Comparison of ENCODE assay signal across 18 cellular contexts in genomic region chr15:29097168-29097567, GRCh38.
"Had no signal": no experiment of that assay in that cellular context is flagged by ENCODE, and none has a peak within 500 bp of the region (broad histone marks: within the 10 kb centered on the region; RNA-seq: fewer than 3 reads in every experiment).

No MANE protein-coding gene starts in this region.

- H3K27me3 Mint-ChIP-seq: naive thymus-derived CD4-positive, alpha-beta T cell; progenitor cell of endocrine pancreas; stimulated activated naive CD8-positive, alpha-beta T cell treated with anti-CD3 and anti-CD28 coated beads, Interleukin-15, amount 100 ng/mL, for 72 hours had no signal

- H3K36me3 ChIP-seq: colonic mucosa, ovary, tibial nerve, upper lobe of right lung, vagina had no signal

- H3K36me3 Mint-ChIP-seq: stimulated activated naive B cell treated with anti-CD40 and anti-IgM and Interleukin-4, amounts not matched to agents 10 μg/mL and 1 μg/mL and 100 μg/mL, for 72 hours had no signal

- DNase-seq: colonic mucosa; erythroblast; foreskin keratinocyte; immature natural killer cell; left cardiac atrium; left ventricle myocardium superior; naive thymus-derived CD4-positive, alpha-beta T cell; ovary; right cardiac atrium; stimulated activated CD4-positive, alpha-beta T cell treated with anti-CD3 and anti-CD28 coated beads, Interleukin-4, amount 100 ng/mL, for 24 hours; stimulated activated naive B cell treated with anti-CD40 and anti-IgM and Interleukin-4, amounts not matched to agents 10 μg/mL and 1 μg/mL and 100 μg/mL, for 72 hours; stimulated activated naive CD8-positive, alpha-beta T cell treated with anti-CD3 and anti-CD28 coated beads, Interleukin-15, amount 100 ng/mL, for 72 hours; testis; upper lobe of right lung had no signal

- H3K27ac Mint-ChIP-seq: immature natural killer cell; progenitor cell of endocrine pancreas; stimulated activated naive B cell treated with anti-CD40 and anti-IgM and Interleukin-4, amounts not matched to agents 10 μg/mL and 1 μg/mL and 100 μg/mL, for 72 hours had no signal

- H3K9me3 Mint-ChIP-seq: immature natural killer cell; stimulated activated naive B cell treated with anti-CD40 and anti-IgM and Interleukin-4, amounts not matched to agents 10 μg/mL and 1 μg/mL and 100 μg/mL, for 72 hours; stimulated activated naive CD8-positive, alpha-beta T cell treated with anti-CD3 and anti-CD28 coated beads, Interleukin-15, amount 100 ng/mL, for 72 hours had no signal

- H3K27ac ChIP-seq: colonic mucosa, foreskin keratinocyte, ovary, testis, tibial nerve, upper lobe of right lung, vagina had no signal

- H3K9me3 ChIP-seq: colonic mucosa, ovary, testis, tibial nerve, upper lobe of right lung, vagina had no signal

- H3K4me1 ChIP-seq: colonic mucosa, testis, tibial nerve, upper lobe of right lung, vagina had no signal

- H3K4me3 ChIP-seq: colonic mucosa, ovary, smooth muscle cell, testis, tibial nerve, upper lobe of right lung, vagina had no signal

- ATAC-seq: foreskin keratinocyte; left cardiac atrium; left ventricle myocardium superior; naive thymus-derived CD4-positive, alpha-beta T cell; right cardiac atrium; stimulated activated naive B cell treated with anti-CD40 and anti-IgM and Interleukin-4, amounts not matched to agents 10 μg/mL and 1 μg/mL and 100 μg/mL, for 72 hours; stimulated activated naive CD8-positive, alpha-beta T cell treated with anti-CD3 and anti-CD28 coated beads, Interleukin-15, amount 100 ng/mL, for 72 hours; upper lobe of right lung had no signal

- H3K4me1 Mint-ChIP-seq: stimulated activated naive B cell treated with anti-CD40 and anti-IgM and Interleukin-4, amounts not matched to agents 10 μg/mL and 1 μg/mL and 100 μg/mL, for 72 hours had no signal

- H3K4me2 ChIP-seq: smooth muscle cell had no signal

- H3K27me3 ChIP-seq: colonic mucosa, foreskin keratinocyte, ovary, testis, tibial nerve, upper lobe of right lung, vagina had no signal

- H3K4me3 Mint-ChIP-seq: immature natural killer cell; naive thymus-derived CD4-positive, alpha-beta T cell; stimulated activated naive B cell treated with anti-CD40 and anti-IgM and Interleukin-4, amounts not matched to agents 10 μg/mL and 1 μg/mL and 100 μg/mL, for 72 hours; stimulated activated naive CD8-positive, alpha-beta T cell treated with anti-CD3 and anti-CD28 coated beads, Interleukin-15, amount 100 ng/mL, for 72 hours had no signal
